ENCODE assay signal across 20 cellular contexts in the genomic region with DNA sequence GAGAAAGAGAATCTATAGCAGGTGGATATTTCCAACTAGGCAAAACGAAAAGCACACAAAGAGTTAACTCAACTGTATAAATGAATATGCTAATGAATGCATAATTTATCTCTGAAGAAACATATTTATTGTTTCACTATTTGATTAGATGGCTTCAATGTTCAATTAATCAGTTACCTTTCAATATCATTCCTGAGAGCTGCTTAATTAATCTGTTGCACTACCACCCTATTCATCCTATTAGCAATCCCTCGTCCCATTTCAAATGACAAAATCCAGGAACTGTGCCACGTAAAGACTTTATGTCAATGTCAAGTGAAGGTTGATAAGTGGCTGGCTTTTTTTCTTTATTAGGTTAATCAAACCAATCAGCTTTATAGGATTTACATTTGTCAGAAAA.
"Had no signal": no experiment of that assay in that cellular context is flagged by ENCODE, and none has a peak within 500 bp of the region (broad histone marks: within the 10 kb centered on the region; RNA-seq: fewer than 3 reads in every experiment).

No MANE protein-coding gene starts in this region.

- H3K9me3 ChIP-seq: esophagus squamous epithelium, psoas muscle, suprapubic skin, thyroid gland, vagina had no signal

- H3K27ac ChIP-seq: esophagus squamous epithelium, neural progenitor cell, psoas muscle, skin epidermis, spleen, suprapubic skin, thyroid gland, vagina had no signal

- H3K4me3 ChIP-seq: esophagus squamous epithelium, lung, neural progenitor cell, psoas muscle, skin epidermis, spleen, suprapubic skin, thyroid gland, vagina had no signal

- H3K36me3 ChIP-seq: esophagus squamous epithelium, neural progenitor cell, spleen, suprapubic skin, thyroid gland, vagina had no signal

- H3K4me1 ChIP-seq: esophagus squamous epithelium, psoas muscle, spleen, suprapubic skin, vagina had no signal

- DNase-seq: effector memory CD4-positive, alpha-beta T cell; erythroblast; esophagus squamous epithelium; foreskin melanocyte; naive thymus-derived CD4-positive, alpha-beta T cell; psoas muscle; right cardiac atrium; spleen; stimulated activated CD4-positive, alpha-beta T cell treated with anti-CD3 and anti-CD28 coated beads, Interleukin-4, amount 100 ng/mL, for 4 hours; stimulated activated naive CD8-positive, alpha-beta T cell treated with anti-CD3 and anti-CD28 coated beads, Interleukin-15, Interleukin-2, amounts not matched to agents 100 U/mL and 50 U/mL, for 24 hours; thyroid gland; trophoblast cell had no signal

- FAIRE-seq: colon, endometrium, keratinocyte had no signal
